ENCODE assay signal across 8 cellular contexts in the genomic region with DNA sequence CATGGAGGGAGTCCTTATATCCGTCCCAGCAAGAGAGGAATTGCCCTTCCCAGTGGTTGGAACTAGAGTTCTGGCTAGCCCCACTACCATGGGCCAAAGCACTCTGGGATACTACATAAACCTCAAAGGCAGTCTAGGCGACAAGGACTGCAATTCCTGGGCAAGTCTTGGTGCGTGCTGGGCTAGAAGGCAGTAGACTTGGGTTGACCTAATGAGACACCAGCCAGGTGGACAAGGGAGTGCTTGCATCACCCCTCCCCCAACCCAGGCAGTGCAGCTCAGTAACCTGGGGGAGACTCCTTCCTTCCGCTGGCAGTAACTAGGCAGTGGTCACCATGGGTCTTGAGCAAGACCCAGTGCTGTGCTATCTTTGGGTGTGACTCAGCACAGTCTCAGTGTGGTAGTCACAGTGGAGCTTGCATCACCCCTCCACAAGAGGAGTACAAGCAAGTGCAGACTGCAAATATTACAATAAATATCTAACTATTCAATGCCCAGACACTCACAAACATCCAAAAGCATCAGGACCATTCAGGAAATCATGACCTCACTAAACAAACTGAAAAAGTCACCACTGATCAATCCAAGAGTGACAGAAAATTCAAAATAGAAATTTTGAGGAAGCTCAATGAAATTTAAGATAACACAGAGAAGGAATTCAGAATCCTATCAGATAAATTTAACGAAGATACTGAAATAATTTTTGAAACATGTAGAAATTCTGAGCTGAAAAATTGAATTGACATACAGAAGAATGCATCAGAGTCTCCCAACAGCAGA.
DNase-seq lines count a peak whose midpoint lies in the region; ATAC-seq, FAIRE-seq and TF ChIP-seq lines count a peak whose summit lies in the region.

No MANE protein-coding gene starts in this region.

- H3K9me3 Mint-ChIP-seq in naive B cell = peaks cover 0 to 34% (median 23%) of the 10 kb centered on the region in 7 donors

- H3K4me2 ChIP-seq in K562 (ENCODE audit: insufficient read depth, low read length) = peak overlapping the region; percentile 81

- peaks cover 39 to 46% (median 39%) of the 10 kb centered on the region in 3 donors for H3K4me1 Mint-ChIP-seq in naive B cell

- peak overlapping the region; percentile 47 to 99 (median 76) for H3K27ac Mint-ChIP-seq in naive B cell

- H3K79me2 ChIP-seq in K562 (ENCODE audit: control insufficient read depth, insufficient read depth, low read length) = no peaks in the 10 kb centered on the region

- H3K27me3 Mint-ChIP-seq in naive B cell = peaks cover 0 to 11% (median 0%) of the 10 kb centered on the region in 3 donors

- H3K36me3 Mint-ChIP-seq in naive B cell = peaks cover 7 to 8% of the 10 kb centered on the region in 2 donors

- BruUV-seq in K562 (replicated peaks; lab: Mats Ljungman, UMichigan) = no TSS peak

- H3K4me3 ChIP-seq in HL-60 (replicated peaks; ENCODE audit: insufficient read depth, low read length) (no peak overlapping the region), K562 (no peak overlapping the region), sigmoid colon (no peak overlapping the region)

- in situ Hi-C loops in K562 (cut with MboI) = no loop called here

- H3K9ac ChIP-seq in K562 (ENCODE audit: insufficient read depth in 1 of 2, low read depth in 2 of 2, low read length in 2 of 2) = peak overlapping the region; percentile 21 to 63; a peak in 3 of 4 replicates

- H3K27ac ChIP-seq in HL-60 (replicated peaks) (peak overlapping the region; percentile 92), K562 (ENCODE audit: extremely low read depth, low read depth, low read length) (peak overlapping the region; percentile 93), sigmoid colon (no peak overlapping the region)

- peak overlapping the region; percentile 95 for H2AFZ ChIP-seq in K562 (ENCODE audit: low read depth, low read length)

- TF ChIP-seq CTCF in HL-60 (IDR thresholded peaks at IDR 0.05; ENCODE audit: insufficient read depth, low read length) = no peak
- TF ChIP-seq CTCF in K562 (IDR thresholded peaks at IDR 0.05 in 2 of 3, conservative IDR thresholded peaks at IDR 0.05 in 1 of 3; ENCODE audit: insufficient read depth in 2 of 3, low read depth in 1 of 3, low read length in 3 of 3) = no peak
- no peak for TF ChIP-seq CTCF in sigmoid colon (IDR thresholded peaks at IDR 0.05)

- WGBS in K562 (ENCODE audit: insufficient coverage, low coverage, missing lambda C conversion rate) = 6% methylated on average over 5 of the region's 5 CpGs
- 78 to 84% methylated on average over 5 of the region's 5 CpGs for WGBS in sigmoid colon, 2 donors

- H3K27me3 ChIP-seq in HL-60 (ENCODE audit: insufficient read depth, poor library complexity, severe bottlenecking) (no peaks in the 10 kb centered on the region), K562 (ENCODE audit: control insufficient read depth in 2 of 2, insufficient read depth in 2 of 2, low read length in 2 of 2) (no peaks in the 10 kb centered on the region), sigmoid colon (no peaks in the 10 kb centered on the region)

- FAIRE-seq in K562 (lab: Jason Lieb, UNC) = peak; percentile 98

- DNase-seq in EH (ENCODE audit: low read depth) (peak; percentile 95), HL-60 (ENCODE audit: low read depth in 1 of 2, low spot score in 1 of 2) (peak; percentile 98 to 99), K562 (ENCODE audit: extremely low read depth in 1 of 4, low spot score in 3 of 4) (peak; percentile 69 to 92 (median 80)), naive B cell (no peak), cortex of kidney (lab: John Stamatoyannopoulos, UW) (no peak), T-helper 2 cell (no peak), sigmoid colon (no peak)

- TF ChIP-seq POLR2A in K562 (conservative IDR thresholded peaks at IDR 0.05) (peak; percentile 58), sigmoid colon (IDR thresholded peaks at IDR 0.05) (no peak)

- ATAC-seq in GM21619 (IDR thresholded peaks at IDR 0.05; ENCODE audit: unreplicated experiment) (peak; percentile 81), K562 (peak; percentile 99), naive B cell (ENCODE audit: low read depth in 2 of 2) (no peak)

- H3K4me1 ChIP-seq in K562 (replicated peaks in 1 of 2; ENCODE audit: control insufficient read depth in 2 of 2, insufficient read depth in 2 of 2, low read length in 2 of 2) (peaks cover 4 to 33% of the 10 kb centered on the region in 2 experiments; a peak in 4 of 5 replicates), sigmoid colon (no peaks in the 10 kb centered on the region)

- H3K36me3 ChIP-seq in K562 (ENCODE audit: control insufficient read depth, insufficient read depth, low read length) = no peaks in the 10 kb centered on the region
- H3K36me3 ChIP-seq in sigmoid colon = no peaks in the 10 kb centered on the region

- H3K9me3 ChIP-seq in K562 (replicated peaks; ENCODE audit: control insufficient read depth, insufficient read depth, low read depth, low read length) (no peaks in the 10 kb centered on the region), sigmoid colon (no peaks in the 10 kb centered on the region)

- POLR2A ChIA-PET in K562 (lab: Yijun Ruan, JAX) = interaction anchor here (0.5 to 2.3 kb wide), 10 partner anchors 9 to 86 kb away, joined by 3 to 10 read pairs (median 4); no protein-coding TSS in a partner anchor

- TF ChIP-seq RAD21 in K562 (CRISPR knock-in tag; conservative IDR thresholded peaks at IDR 0.05 in 1 of 2, IDR thresholded peaks at IDR 0.05 in 1 of 2) = peak in 1 of 2 experiments; percentile 50; a peak in 2 of 4 replicates

- CTCF ChIA-PET in K562 (lab: Yijun Ruan, JAX; ENCODE audit: low intra/inter-chr PET ratio) = no interaction called here

- intact Hi-C loops in K562 (cut with micrococcal nuclease) = loop anchor here (1.0 kb wide), 3 partner anchors 32 to 85 kb away; no protein-coding TSS in a partner anchor
- intact Hi-C loops in sigmoid colon (cut with DNase I) = no loop called here

- H3K9me1 ChIP-seq in K562 (ENCODE audit: control insufficient read depth, insufficient read depth, low read length) = no peaks in the 10 kb centered on the region

- no peaks in the 10 kb centered on the region for H4K20me1 ChIP-seq in K562 (replicated peaks; ENCODE audit: control insufficient read depth, insufficient read depth, low read length)

- peak overlapping the region in 5 of 8 donors; percentile 48 to 74 (median 57) for H3K4me3 Mint-ChIP-seq in naive B cell

- TF ChIP-seq EP300 in K562 (IDR thresholded peaks at IDR 0.05; ENCODE audit: low read length) (peak; percentile 92), sigmoid colon (IDR thresholded peaks at IDR 0.05) (no peak)

TF ChIP-seq in K562, 482 proteins besides CTCF, POLR2A, EP300 and RAD21 (continues in another document):
- no peak for TF ChIP-seq ZNF140 (CRISPR knock-in tag; IDR thresholded peaks at IDR 0.05)
- TF ChIP-seq, protein P1, sequence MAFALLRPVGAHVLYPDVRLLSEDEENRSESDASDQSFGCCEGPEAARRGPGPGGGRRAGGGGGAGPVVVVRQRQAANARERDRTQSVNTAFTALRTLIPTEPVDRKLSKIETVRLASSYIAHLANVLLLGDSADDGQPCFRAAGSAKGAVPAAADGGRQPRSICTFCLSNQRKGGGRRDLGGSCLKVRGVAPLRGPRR (CRISPR knock-in tag; IDR thresholded peaks at IDR 0.05) = no peak
- no peak; the same call in none of the 2 replicates for TF ChIP-seq ZNF197 (CRISPR knock-in tag; IDR thresholded peaks at IDR 0.05; ENCODE audit: low read depth)
- TF ChIP-seq RBBP5 (IDR thresholded peaks at IDR 0.05; ENCODE audit: borderline replicate concordance, insufficient read depth, low read length, poor library complexity, severe bottlenecking) = peak; percentile 36
- TF ChIP-seq SAFB (IDR thresholded peaks at IDR 0.05; ENCODE audit: borderline replicate concordance, low read depth, low read length) = no peak
- TF ChIP-seq, protein P2, sequence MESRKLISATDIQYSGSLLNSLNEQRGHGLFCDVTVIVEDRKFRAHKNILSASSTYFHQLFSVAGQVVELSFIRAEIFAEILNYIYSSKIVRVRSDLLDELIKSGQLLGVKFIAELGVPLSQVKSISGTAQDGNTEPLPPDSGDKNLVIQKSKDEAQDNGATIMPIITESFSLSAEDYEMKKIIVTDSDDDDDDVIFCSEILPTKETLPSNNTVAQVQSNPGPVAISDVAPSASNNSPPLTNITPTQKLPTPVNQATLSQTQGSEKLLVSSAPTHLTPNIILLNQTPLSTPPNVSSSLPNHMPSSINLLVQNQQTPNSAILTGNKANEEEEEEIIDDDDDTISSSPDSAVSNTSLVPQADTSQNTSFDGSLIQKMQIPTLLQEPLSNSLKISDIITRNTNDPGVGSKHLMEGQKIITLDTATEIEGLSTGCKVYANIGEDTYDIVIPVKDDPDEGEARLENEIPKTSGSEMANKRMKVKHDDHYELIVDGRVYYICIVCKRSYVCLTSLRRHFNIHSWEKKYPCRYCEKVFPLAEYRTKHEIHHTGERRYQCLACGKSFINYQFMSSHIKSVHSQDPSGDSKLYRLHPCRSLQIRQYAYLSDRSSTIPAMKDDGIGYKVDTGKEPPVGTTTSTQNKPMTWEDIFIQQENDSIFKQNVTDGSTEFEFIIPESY (CRISPR knock-in tag; IDR thresholded peaks at IDR 0.05) = no peak
- TF ChIP-seq NCOA6 (IDR thresholded peaks at IDR 0.05) = no peak
- no peak for TF ChIP-seq ZC3H8 (IDR thresholded peaks at IDR 0.05)
- TF ChIP-seq CREB1 (IDR thresholded peaks at IDR 0.05) = no peak
- TF ChIP-seq CREB1 (CRISPR knock-in tag; IDR thresholded peaks at IDR 0.05) = no peak
- no peak for TF ChIP-seq XRCC3 (IDR thresholded peaks at IDR 0.05)
- no peak for TF ChIP-seq PTRF (tag; IDR thresholded peaks at IDR 0.05)
- TF ChIP-seq PHF21A (IDR thresholded peaks at IDR 0.05; ENCODE audit: borderline replicate concordance, low read depth) = no peak; the same call in 1 of the 2 replicates
- no peak for TF ChIP-seq KDM5B (IDR thresholded peaks at IDR 0.05; ENCODE audit: insufficient replicate concordance, low read depth, low read length)
- peak; percentile 23 for TF ChIP-seq ZNF239 (CRISPR knock-in tag; IDR thresholded peaks at IDR 0.05)
- peak; percentile 100 for TF ChIP-seq RNF2 (IDR thresholded peaks at IDR 0.05)
- TF ChIP-seq BMI1 (IDR thresholded peaks at IDR 0.05; ENCODE audit: low read length) = no peak
- TF ChIP-seq ZBTB8A (IDR thresholded peaks at IDR 0.05; ENCODE audit: partially characterized antibody) = no peak
- TF ChIP-seq, protein P3, sequence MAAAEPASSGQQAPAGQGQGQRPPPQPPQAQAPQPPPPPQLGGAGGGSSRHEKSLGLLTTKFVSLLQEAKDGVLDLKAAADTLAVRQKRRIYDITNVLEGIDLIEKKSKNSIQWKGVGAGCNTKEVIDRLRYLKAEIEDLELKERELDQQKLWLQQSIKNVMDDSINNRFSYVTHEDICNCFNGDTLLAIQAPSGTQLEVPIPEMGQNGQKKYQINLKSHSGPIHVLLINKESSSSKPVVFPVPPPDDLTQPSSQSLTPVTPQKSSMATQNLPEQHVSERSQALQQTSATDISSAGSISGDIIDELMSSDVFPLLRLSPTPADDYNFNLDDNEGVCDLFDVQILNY (CRISPR knock-in tag; IDR thresholded peaks at IDR 0.05) = no peak
- TF ChIP-seq BRF1 (IDR thresholded peaks at IDR 0.05; ENCODE audit: borderline replicate concordance, extremely low read depth, insufficient read length) = no peak
- no peak for TF ChIP-seq ZNF57 (CRISPR knock-in tag; IDR thresholded peaks at IDR 0.05)
- peak; percentile 69 for TF ChIP-seq GATAD2B (IDR thresholded peaks at IDR 0.05; ENCODE audit: borderline replicate concordance)

Comparison
In these comparisons a context has a peak if more than half of its experiments do, and no peak if none do; other contexts are left out.
1. DNase-seq: peak in EH (single experiment), HL-60 (2 of 2) and K562 (4 of 4); none in naive B cell (single experiment), cortex of kidney (single experiment), T-helper 2 cell (0 of 5) and sigmoid colon (single experiment).
2. ATAC-seq: peak in GM21619 (single experiment) and K562 (single experiment); none in naive B cell (0 of 2).
3. H3K27ac ChIP-seq: peak in HL-60 (single experiment) and K562 (single experiment); none in sigmoid colon (0 of 4).